In the genomic region with DNA sequence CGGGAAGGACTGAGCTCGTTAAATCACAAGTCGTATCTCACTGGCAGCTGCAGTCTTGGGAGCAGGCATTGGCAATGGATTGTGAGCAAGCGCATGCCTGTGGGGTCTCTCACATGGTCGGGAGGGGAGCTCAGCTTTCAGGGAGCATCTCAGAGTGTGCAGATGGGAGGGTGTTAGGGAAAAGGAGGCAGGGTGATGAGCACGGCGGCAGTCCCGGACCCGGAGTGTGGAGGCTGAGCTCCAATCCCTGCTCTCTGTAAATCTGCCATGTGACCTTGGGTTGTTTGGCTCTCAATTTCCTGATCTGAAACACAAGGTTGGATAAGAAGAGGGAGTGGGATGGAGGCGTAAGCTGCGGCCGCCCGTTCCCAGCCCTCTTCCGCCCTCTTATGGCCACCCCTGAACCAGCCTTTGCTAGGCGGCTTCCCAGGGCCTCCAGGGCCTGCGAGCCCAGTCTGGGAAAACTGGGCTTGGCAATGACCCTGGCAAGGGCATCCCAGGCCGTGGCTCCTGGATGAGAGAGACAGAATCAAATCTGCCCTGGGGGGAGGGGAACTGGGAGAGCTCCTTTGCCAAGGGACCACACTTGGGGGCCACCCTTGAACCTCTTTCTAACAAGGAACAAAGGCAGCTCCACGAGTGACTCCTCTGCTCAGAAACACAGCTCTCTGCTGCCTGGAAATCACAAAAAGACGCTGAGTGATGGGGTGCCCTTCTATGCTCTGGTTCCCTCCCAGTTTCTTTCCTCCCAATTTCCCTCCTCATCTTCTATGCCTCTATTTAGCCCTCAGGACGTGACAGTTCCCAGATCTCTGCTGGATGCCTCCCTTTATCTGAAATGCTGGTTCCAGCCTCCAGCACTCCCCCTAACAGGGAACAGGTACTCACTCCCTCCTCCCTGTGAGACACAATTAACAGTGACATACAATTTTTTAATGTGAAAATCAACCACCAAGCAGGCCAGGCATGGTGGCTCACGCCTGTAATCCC, we compare ENCODE assay signal across 1 cellular context.
TF ChIP-seq lines count a peak whose summit lies in the region.

No MANE protein-coding gene starts in this region.

TF ChIP-seq in HepG2, 621 proteins besides CTCF, POLR2A, EP300 and RAD21 (continued from another document):
- TF ChIP-seq, protein P1, sequence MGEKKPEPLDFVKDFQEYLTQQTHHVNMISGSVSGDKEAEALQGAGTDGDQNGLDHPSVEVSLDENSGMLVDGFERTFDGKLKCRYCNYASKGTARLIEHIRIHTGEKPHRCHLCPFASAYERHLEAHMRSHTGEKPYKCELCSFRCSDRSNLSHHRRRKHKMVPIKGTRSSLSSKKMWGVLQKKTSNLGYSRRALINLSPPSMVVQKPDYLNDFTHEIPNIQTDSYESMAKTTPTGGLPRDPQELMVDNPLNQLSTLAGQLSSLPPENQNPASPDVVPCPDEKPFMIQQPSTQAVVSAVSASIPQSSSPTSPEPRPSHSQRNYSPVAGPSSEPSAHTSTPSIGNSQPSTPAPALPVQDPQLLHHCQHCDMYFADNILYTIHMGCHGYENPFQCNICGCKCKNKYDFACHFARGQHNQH (CRISPR knock-in tag; IDR thresholded peaks at IDR 0.05): peak; percentile 48; the same call in 1 of the 2 replicates
- TF ChIP-seq ZNF775 (CRISPR knock-in tag; IDR thresholded peaks at IDR 0.05; ENCODE audit: borderline replicate concordance): no peak
- no peak for TF ChIP-seq ZNF205 (CRISPR knock-in tag; IDR thresholded peaks at IDR 0.05)
- peak; percentile 38; the same call in 1 of the 2 replicates for TF ChIP-seq ZNF687 (CRISPR knock-in tag; IDR thresholded peaks at IDR 0.05)
- TF ChIP-seq, protein P2, sequence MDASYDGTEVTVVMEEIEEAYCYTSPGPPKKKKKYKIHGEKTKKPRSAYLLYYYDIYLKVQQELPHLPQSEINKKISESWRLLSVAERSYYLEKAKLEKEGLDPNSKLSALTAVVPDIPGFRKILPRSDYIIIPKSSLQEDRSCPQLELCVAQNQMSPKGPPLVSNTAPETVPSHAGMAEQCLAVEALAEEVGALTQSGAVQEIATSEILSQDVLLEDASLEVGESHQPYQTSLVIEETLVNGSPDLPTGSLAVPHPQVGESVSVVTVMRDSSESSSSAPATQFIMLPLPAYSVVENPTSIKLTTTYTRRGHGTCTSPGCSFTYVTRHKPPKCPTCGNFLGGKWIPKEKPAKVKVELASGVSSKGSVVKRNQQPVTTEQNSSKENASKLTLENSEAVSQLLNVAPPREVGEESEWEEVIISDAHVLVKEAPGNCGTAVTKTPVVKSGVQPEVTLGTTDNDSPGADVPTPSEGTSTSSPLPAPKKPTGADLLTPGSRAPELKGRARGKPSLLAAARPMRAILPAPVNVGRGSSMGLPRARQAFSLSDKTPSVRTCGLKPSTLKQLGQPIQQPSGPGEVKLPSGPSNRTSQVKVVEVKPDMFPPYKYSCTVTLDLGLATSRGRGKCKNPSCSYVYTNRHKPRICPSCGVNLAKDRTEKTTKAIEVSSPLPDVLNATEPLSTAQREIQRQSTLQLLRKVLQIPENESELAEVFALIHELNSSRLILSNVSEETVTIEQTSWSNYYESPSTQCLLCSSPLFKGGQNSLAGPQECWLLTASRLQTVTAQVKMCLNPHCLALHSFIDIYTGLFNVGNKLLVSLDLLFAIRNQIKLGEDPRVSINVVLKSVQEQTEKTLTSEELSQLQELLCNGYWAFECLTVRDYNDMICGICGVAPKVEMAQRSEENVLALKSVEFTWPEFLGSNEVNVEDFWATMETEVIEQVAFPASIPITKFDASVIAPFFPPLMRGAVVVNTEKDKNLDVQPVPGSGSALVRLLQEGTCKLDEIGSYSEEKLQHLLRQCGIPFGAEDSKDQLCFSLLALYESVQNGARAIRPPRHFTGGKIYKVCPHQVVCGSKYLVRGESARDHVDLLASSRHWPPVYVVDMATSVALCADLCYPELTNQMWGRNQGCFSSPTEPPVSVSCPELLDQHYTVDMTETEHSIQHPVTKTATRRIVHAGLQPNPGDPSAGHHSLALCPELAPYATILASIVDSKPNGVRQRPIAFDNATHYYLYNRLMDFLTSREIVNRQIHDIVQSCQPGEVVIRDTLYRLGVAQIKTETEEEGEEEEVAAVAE (CRISPR knock-in tag; IDR thresholded peaks at IDR 0.05; ENCODE audit: borderline replicate concordance): no peak
- no peak for TF ChIP-seq HNF4G (IDR thresholded peaks at IDR 0.05; ENCODE audit: borderline replicate concordance, low read depth, low read length)
- 0 out of 2 replicates have a peak, but pooled peaks have one; percentile 35 for TF ChIP-seq HNF4G (CRISPR knock-in tag; IDR thresholded peaks at IDR 0.05; ENCODE audit: borderline replicate concordance, low read depth)
- TF ChIP-seq KDM5B (CRISPR knock-in tag; IDR thresholded peaks at IDR 0.05; ENCODE audit: borderline replicate concordance): peak; percentile 65; the same call in 1 of the 2 replicates
- TF ChIP-seq NFE2L1 (CRISPR knock-in tag; IDR thresholded peaks at IDR 0.05; ENCODE audit: borderline replicate concordance): no peak
- TF ChIP-seq DRAP1 (CRISPR knock-in tag; IDR thresholded peaks at IDR 0.05): 0 out of 2 replicates have a peak, but pooled peaks have one; percentile 20
- no peak for TF ChIP-seq ZBTB44 (CRISPR knock-in tag; IDR thresholded peaks at IDR 0.05)
- peak; percentile 54; the same call in 1 of the 2 replicates for TF ChIP-seq KDM2A (CRISPR knock-in tag; IDR thresholded peaks at IDR 0.05; ENCODE audit: borderline replicate concordance, low read depth)
- 0 out of 2 replicates have a peak, but pooled peaks have one; percentile 65 for TF ChIP-seq TSC22D2 (CRISPR knock-in tag; IDR thresholded peaks at IDR 0.05; ENCODE audit: borderline replicate concordance)
- TF ChIP-seq MAF1 (CRISPR knock-in tag; IDR thresholded peaks at IDR 0.05; ENCODE audit: borderline replicate concordance): no peak
- TF ChIP-seq, protein P3, sequence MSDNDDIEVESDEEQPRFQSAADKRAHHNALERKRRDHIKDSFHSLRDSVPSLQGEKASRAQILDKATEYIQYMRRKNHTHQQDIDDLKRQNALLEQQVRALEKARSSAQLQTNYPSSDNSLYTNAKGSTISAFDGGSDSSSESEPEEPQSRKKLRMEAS (IDR thresholded peaks at IDR 0.05): 0 out of 2 replicates have a peak, but pooled peaks have one; percentile 31
- TF ChIP-seq, protein P4, sequence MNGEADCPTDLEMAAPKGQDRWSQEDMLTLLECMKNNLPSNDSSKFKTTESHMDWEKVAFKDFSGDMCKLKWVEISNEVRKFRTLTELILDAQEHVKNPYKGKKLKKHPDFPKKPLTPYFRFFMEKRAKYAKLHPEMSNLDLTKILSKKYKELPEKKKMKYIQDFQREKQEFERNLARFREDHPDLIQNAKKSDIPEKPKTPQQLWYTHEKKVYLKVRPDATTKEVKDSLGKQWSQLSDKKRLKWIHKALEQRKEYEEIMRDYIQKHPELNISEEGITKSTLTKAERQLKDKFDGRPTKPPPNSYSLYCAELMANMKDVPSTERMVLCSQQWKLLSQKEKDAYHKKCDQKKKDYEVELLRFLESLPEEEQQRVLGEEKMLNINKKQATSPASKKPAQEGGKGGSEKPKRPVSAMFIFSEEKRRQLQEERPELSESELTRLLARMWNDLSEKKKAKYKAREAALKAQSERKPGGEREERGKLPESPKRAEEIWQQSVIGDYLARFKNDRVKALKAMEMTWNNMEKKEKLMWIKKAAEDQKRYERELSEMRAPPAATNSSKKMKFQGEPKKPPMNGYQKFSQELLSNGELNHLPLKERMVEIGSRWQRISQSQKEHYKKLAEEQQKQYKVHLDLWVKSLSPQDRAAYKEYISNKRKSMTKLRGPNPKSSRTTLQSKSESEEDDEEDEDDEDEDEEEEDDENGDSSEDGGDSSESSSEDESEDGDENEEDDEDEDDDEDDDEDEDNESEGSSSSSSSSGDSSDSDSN (CRISPR knock-in tag; IDR thresholded peaks at IDR 0.05): 0 out of 2 replicates have a peak, but pooled peaks have one; percentile 16
